25 cellular contexts compared by ENCODE assay signal in the genomic region with DNA sequence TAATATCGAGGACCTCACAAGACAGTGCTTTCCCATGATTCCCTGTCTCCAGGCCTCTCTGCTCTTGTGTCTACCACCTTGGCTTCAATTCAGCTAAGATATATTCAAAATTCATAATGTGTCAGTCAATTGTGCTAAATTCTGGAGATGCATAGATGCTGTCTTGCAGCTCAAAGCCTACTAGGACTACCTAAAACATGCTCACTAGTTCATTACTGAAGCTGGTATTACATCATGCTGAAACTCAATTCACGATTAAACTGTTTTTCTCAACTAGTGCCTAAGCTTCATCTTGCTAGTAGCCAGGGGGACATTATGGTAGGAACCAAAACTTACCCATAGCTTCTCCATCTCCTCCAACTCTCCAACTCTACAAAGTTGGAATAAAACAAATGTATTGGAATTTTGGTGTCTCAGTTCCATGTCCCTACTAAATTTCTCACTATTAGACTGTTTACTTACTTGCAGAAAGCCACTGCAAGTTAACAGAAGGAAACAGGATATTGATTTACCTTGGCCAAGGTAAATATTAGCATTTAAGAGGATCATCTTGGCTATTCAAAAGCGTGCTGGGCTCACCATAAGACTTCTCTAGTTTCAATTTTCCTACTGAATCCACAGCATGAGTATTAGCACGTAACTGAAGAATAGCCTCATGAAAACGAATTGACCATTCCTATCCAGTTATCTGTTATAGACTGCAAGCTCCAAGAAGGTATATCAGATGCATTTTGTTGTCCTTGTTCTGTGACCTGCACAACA. TPM values are rescaled to one million over a fixed set of nuclear protein-coding genes. Genes with fewer than 3 reads are reported as not detected.
DNase-seq lines count a peak whose midpoint lies in the region; TF ChIP-seq lines count a peak whose summit lies in the region.
"Had no signal": no experiment of that assay in that cellular context is flagged by ENCODE, and none has a peak within 500 bp of the region (broad histone marks: within the 10 kb centered on the region; RNA-seq: fewer than 3 reads in every experiment).

No MANE protein-coding gene starts in this region.

- H3K4me3 Mint-ChIP-seq in chondrocyte (ENCODE audit: unreplicated experiment), result no peak overlapping the region
- no peak overlapping the region for H3K4me3 Mint-ChIP-seq in progenitor cell of endocrine pancreas (ENCODE audit: low read depth)
- H3K4me3 Mint-ChIP-seq: activated B cell treated with CpG ODN at 0.5 μM for 24 hours; activated naive CD4-positive, alpha-beta T cell treated with anti-CD3 and anti-CD28 coated beads for 36 hours; nephron progenitor cell had no signal

- H3K27me3 Mint-ChIP-seq in chondrocyte (ENCODE audit: low read depth) (no peaks in the 10 kb centered on the region), progenitor cell of endocrine pancreas (no peaks in the 10 kb centered on the region)
- H3K27me3 Mint-ChIP-seq: activated B cell treated with CpG ODN at 0.5 μM for 24 hours had no signal

- peak overlapping the region; percentile 99 for H3K27ac ChIP-seq in C4-2B
- H3K27ac ChIP-seq: epithelial cell of prostate, lower lobe of right lung, ovary, testis had no signal

- no peak for TF ChIP-seq CTCF in C4-2B (conservative IDR thresholded peaks at IDR 0.05)
- TF ChIP-seq CTCF in chondrocyte (IDR thresholded peaks at IDR 0.05), result no peak
- no peak for TF ChIP-seq CTCF in progenitor cell of endocrine pancreas (IDR thresholded peaks at IDR 0.05; ENCODE audit: unreplicated experiment)

- H3K9me3 Mint-ChIP-seq in chondrocyte (ENCODE audit: low read depth) (no peaks in the 10 kb centered on the region), progenitor cell of endocrine pancreas (ENCODE audit: low read depth) (no peaks in the 10 kb centered on the region)
- H3K9me3 Mint-ChIP-seq: activated B cell treated with CpG ODN at 0.5 μM for 24 hours; activated naive CD4-positive, alpha-beta T cell treated with anti-CD3 and anti-CD28 coated beads for 36 hours; nephron progenitor cell had no signal

- DNase-seq in NCI-H146 treated with DMSO at 0.1 percent for 48 hours (lab: John Stamatoyannopoulos, UW; ENCODE audit: unreplicated experiment) (peak; percentile 3), chondrocyte (ENCODE audit: low spot score) (no peak), progenitor cell of endocrine pancreas (ENCODE audit: low spot score, unreplicated experiment) (no peak), RKO (ENCODE audit: low spot score) (no peak), mucosa of gallbladder (ENCODE audit: low spot score) (no peak), NCI-H1436 treated with DMSO at 0.1 percent for 48 hours (lab: John Stamatoyannopoulos, UW) (no peak), posterior cingulate gyrus (no peak)
- DNase-seq: activated B cell treated with CpG ODN at 0.5 μM for 24 hours; activated CD4-positive, alpha-beta T cell treated with anti-CD3 and anti-CD28 coated beads, Interleukin-2, amount 50 U/mL, for 4 hours; activated naive CD4-positive, alpha-beta T cell treated with anti-CD3 and anti-CD28 coated beads for 36 hours; DMS79; effector CD8-positive, alpha-beta T cell; GF-D8; HCEC 1CT; lower lobe of right lung; NCI-H1694 treated with DMSO at 0.1 percent for 48 hours; NCI-H526; nephron progenitor cell; ovary; stimulated activated naive CD4-positive, alpha-beta T cell; SW 1271; T1000; testis had no signal

- intact Hi-C loops in posterior cingulate gyrus (cut with DNase I), result no loop called here

- H3K27ac Mint-ChIP-seq in chondrocyte (ENCODE audit: unreplicated experiment), result peak overlapping the region; percentile 95
- H3K27ac Mint-ChIP-seq in progenitor cell of endocrine pancreas, result peak overlapping the region; percentile 27
- H3K27ac Mint-ChIP-seq: activated B cell treated with CpG ODN at 0.5 μM for 24 hours; activated naive CD4-positive, alpha-beta T cell treated with anti-CD3 and anti-CD28 coated beads for 36 hours; nephron progenitor cell had no signal

- H3K36me3 Mint-ChIP-seq in chondrocyte (ENCODE audit: low read depth), result peaks cover 9% of the 10 kb centered on the region
- H3K36me3 Mint-ChIP-seq in progenitor cell of endocrine pancreas (ENCODE audit: insufficient read depth), result no peaks in the 10 kb centered on the region

- peaks cover 90% of the 10 kb centered on the region for H3K4me1 Mint-ChIP-seq in chondrocyte (ENCODE audit: low read depth)
- H3K4me1 Mint-ChIP-seq in progenitor cell of endocrine pancreas (ENCODE audit: low read depth), result peaks cover 70% of the 10 kb centered on the region
- H3K4me1 Mint-ChIP-seq: activated B cell treated with CpG ODN at 0.5 μM for 24 hours had no signal

RNA-seq across cellular contexts. Expression of gene CREB3L2, which starts 53.6 kb away (rescaled TPM):
- total RNA-seq in chondrocyte (217 to 294 TPM (median 223 TPM) in 3 replicates), progenitor cell of endocrine pancreas (65.9 and 66.9 TPM in 2 replicates), mucosa of gallbladder (80.3 TPM)
